22 cellular contexts compared by ENCODE assay signal in the genomic region with DNA sequence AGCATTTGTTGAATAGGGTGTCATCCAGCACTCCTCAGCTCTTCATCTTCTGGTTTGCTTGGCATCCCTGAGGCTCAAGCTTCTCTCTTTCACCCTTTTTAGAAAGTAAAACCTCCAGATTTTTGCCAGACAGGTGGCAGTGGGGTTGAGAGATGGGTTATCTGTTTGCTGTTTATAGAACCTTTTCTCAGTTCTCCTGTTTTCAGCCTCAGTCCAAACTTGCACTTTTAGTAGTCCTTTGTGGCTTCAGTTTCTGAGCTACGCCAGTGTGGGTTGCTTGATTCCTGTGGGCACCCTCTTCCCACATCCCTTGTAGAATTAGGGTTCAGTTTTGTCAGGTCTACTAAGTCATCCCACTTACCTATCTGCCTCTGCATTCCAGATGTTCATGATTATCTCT.
DNase-seq lines count a peak whose midpoint lies in the region; ATAC-seq, FAIRE-seq and TF ChIP-seq lines count a peak whose summit lies in the region.
"Had no signal": no experiment of that assay in that cellular context is flagged by ENCODE, and none has a peak within 500 bp of the region (broad histone marks: within the 10 kb centered on the region; RNA-seq: fewer than 3 reads in every experiment).

No MANE protein-coding gene starts in this region.

- TF ChIP-seq CTCF in upper lobe of left lung (IDR thresholded peaks at IDR 0.05): no peak

- H3K9me3 ChIP-seq in upper lobe of left lung: no peaks in the 10 kb centered on the region
- H3K9me3 ChIP-seq: suprapubic skin had no signal

- no peak for FAIRE-seq in HTR-8/SVneo (lab: Jason Lieb, UNC)

- POLR2A ChIA-PET in activated CD8-positive, alpha-beta T cell treated with anti-CD3 and anti-CD28 coated beads, Interleukin-2, amount 10 ng/mL, durations not matched to agents 7 days and 5 days (lab: Charles Lee): no interaction called here

- peak overlapping the region; percentile 14 for H3K27ac Mint-ChIP-seq in activated CD8-positive, alpha-beta T cell treated with anti-CD3 and anti-CD28 coated beads, Interleukin-2, amount 10 ng/mL, durations not matched to agents 7 days and 5 days
- H3K27ac Mint-ChIP-seq: activated T-helper 2 cell treated with anti-CD3 and anti-CD28 coated beads, Interferon-gamma antibody, Interleukin-2, Interleukin-4, amounts not matched to agents 10 μg/mL and 5 μg/mL and 100 μg/mL, durations not matched to agents 14 hours and 24 hours and 36 hours; dendritic cell treated with granulocyte-macrophage colony-stimulating factor and Interleukin-4, amounts not matched to agents 40 ng/mL and 50 ng/mL, for 4 days; mesothelial cell of epicardium; neural progenitor cell had no signal

- peaks cover 49% of the 10 kb centered on the region for H3K36me3 Mint-ChIP-seq in activated CD8-positive, alpha-beta T cell treated with anti-CD3 and anti-CD28 coated beads, Interleukin-2, amount 10 ng/mL, durations not matched to agents 7 days and 5 days (ENCODE audit: low read depth)

- no peak overlapping the region for H3K27ac ChIP-seq in upper lobe of left lung
- H3K27ac ChIP-seq: neural progenitor cell, suprapubic skin, WERI-Rb-1 had no signal

- CTCF ChIA-PET in activated CD8-positive, alpha-beta T cell treated with anti-CD3 and anti-CD28 coated beads, Interleukin-2, amount 10 ng/mL, durations not matched to agents 7 days and 5 days (lab: Charles Lee): no interaction called here

- no peaks in the 10 kb centered on the region for H3K9me3 Mint-ChIP-seq in activated CD8-positive, alpha-beta T cell treated with anti-CD3 and anti-CD28 coated beads, Interleukin-2, amount 10 ng/mL, durations not matched to agents 7 days and 5 days (ENCODE audit: insufficient read depth)
- H3K9me3 Mint-ChIP-seq: activated T-helper 2 cell treated with anti-CD3 and anti-CD28 coated beads, Interferon-gamma antibody, Interleukin-2, Interleukin-4, amounts not matched to agents 10 μg/mL and 5 μg/mL and 100 μg/mL, durations not matched to agents 14 hours and 24 hours and 36 hours; dendritic cell treated with granulocyte-macrophage colony-stimulating factor and Interleukin-4, amounts not matched to agents 40 ng/mL and 50 ng/mL, for 4 days; mesothelial cell of epicardium; neural progenitor cell had no signal

- H3K27me3 Mint-ChIP-seq in activated CD8-positive, alpha-beta T cell treated with anti-CD3 and anti-CD28 coated beads, Interleukin-2, amount 10 ng/mL, durations not matched to agents 7 days and 5 days (ENCODE audit: low read depth): no peaks in the 10 kb centered on the region
- H3K27me3 Mint-ChIP-seq: dendritic cell treated with granulocyte-macrophage colony-stimulating factor and Interleukin-4, amounts not matched to agents 40 ng/mL and 50 ng/mL, for 4 days had no signal

- TF ChIP-seq POLR2A in GM18505 (IDR thresholded peaks at IDR 0.05; ENCODE audit: borderline replicate concordance, extremely low read depth, insufficient read depth, insufficient read length): no peak
- no peak for TF ChIP-seq POLR2A in upper lobe of left lung (IDR thresholded peaks at IDR 0.05)

- no peaks in the 10 kb centered on the region for H3K27me3 ChIP-seq in upper lobe of left lung
- H3K27me3 ChIP-seq: neural progenitor cell, suprapubic skin had no signal

- no peak for TF ChIP-seq EP300 in upper lobe of left lung (IDR thresholded peaks at IDR 0.05)

- H3K4me3 Mint-ChIP-seq in activated CD8-positive, alpha-beta T cell treated with anti-CD3 and anti-CD28 coated beads, Interleukin-2, amount 10 ng/mL, durations not matched to agents 7 days and 5 days: no peak overlapping the region
- H3K4me3 Mint-ChIP-seq: dendritic cell treated with granulocyte-macrophage colony-stimulating factor and Interleukin-4, amounts not matched to agents 40 ng/mL and 50 ng/mL, for 4 days; mesothelial cell of epicardium; neural progenitor cell had no signal

- DNase-seq in activated CD8-positive, alpha-beta T cell treated with anti-CD3 and anti-CD28 coated beads, Interleukin-2, amount 10 ng/mL, durations not matched to agents 7 days and 5 days: no peak
- DNase-seq in DMS79 (lab: John Stamatoyannopoulos, UW) (no peak), HTR-8/SVneo (ENCODE audit: insufficient read length, low spot score) (no peak), upper lobe of left lung (no peak), DMS153 treated with DMSO at 0.1 percent for 48 hours (lab: John Stamatoyannopoulos, UW; ENCODE audit: unreplicated experiment) (no peak)
- DNase-seq: foreskin melanocyte; Karpas-422; left cardiac atrium; NCI-H1105; NCI-H2107; Right ventricle myocardium superior; small intestine; stimulated activated CD4-positive, alpha-beta T cell treated with anti-CD3 and anti-CD28 coated beads, Interleukin-4, amount 100 ng/mL, for 24 hours; WERI-Rb-1 had no signal

- peaks cover 0 to 70% (median 25%) of the 10 kb centered on the region in 4 donors for H3K36me3 ChIP-seq in upper lobe of left lung

- 94 to 96% methylated on average over 1 of the region's 1 CpG for WGBS in upper lobe of left lung, 2 donors

- H3K4me1 ChIP-seq in upper lobe of left lung: no peaks in the 10 kb centered on the region
- H3K4me1 ChIP-seq: suprapubic skin had no signal

- H3K4me3 ChIP-seq in upper lobe of left lung: no peak overlapping the region
- H3K4me3 ChIP-seq: neural progenitor cell, suprapubic skin had no signal

- peak; percentile 65 for ATAC-seq in GM18505 (IDR thresholded peaks at IDR 0.05; ENCODE audit: unreplicated experiment)
- ATAC-seq in GM21360 (IDR thresholded peaks at IDR 0.05; ENCODE audit: unreplicated experiment): peak; percentile 56
- ATAC-seq in HG02798 (IDR thresholded peaks at IDR 0.05; ENCODE audit: poor library complexity, unreplicated experiment): peak; percentile 51
- ATAC-seq in activated CD8-positive, alpha-beta T cell treated with anti-CD3 and anti-CD28 coated beads, Interleukin-2, amount 10 ng/mL, durations not matched to agents 7 days and 5 days: no peak
- no peak for ATAC-seq in upper lobe of left lung (ENCODE audit: low FRiP score in 2 of 2)
- ATAC-seq: left cardiac atrium had no signal

- H3K4me1 Mint-ChIP-seq in activated CD8-positive, alpha-beta T cell treated with anti-CD3 and anti-CD28 coated beads, Interleukin-2, amount 10 ng/mL, durations not matched to agents 7 days and 5 days (ENCODE audit: low read depth): peaks cover 16% of the 10 kb centered on the region
- H3K4me1 Mint-ChIP-seq: mesothelial cell of epicardium, neural progenitor cell had no signal

Comparison
In these comparisons a context has a peak if more than half of its experiments do, and no peak if none do; other contexts are left out.
1. ATAC-seq: peak in GM18505 (single experiment), GM21360 (single experiment) and HG02798 (single experiment); none in activated CD8-positive, alpha-beta T cell treated with anti-CD3 and anti-CD28 coated beads, Interleukin-2, amount 10 ng/mL, durations not matched to agents 7 days and 5 days (single experiment) and upper lobe of left lung (0 of 2).